In genomic region chr10:88095778-88096452, GRCh38 we compare ENCODE assay signal across 17 cellular contexts.
"Had no signal": no experiment of that assay in that cellular context is flagged by ENCODE, and none has a peak within 500 bp of the region (broad histone marks: within the 10 kb centered on the region; RNA-seq: fewer than 3 reads in every experiment).

No MANE protein-coding gene starts in this region.

- H3K27ac ChIP-seq: adrenal gland, parathyroid adenoma had no signal

- H3K27me3 ChIP-seq: adrenal gland, left lung had no signal

- H2AFZ ChIP-seq: parathyroid adenoma had no signal

- H3K4me1 ChIP-seq: adrenal gland, parathyroid adenoma had no signal

- H3K4me3 ChIP-seq: adrenal gland, left lung had no signal

- H3K9ac ChIP-seq: parathyroid adenoma had no signal

- H3K9me3 ChIP-seq: adrenal gland, left lung had no signal

- DNase-seq: activated B cell treated with CpG ODN at 0.5 μM for 24 hours; activated CD4-positive, alpha-beta memory T cell treated with anti-CD3 and anti-CD28 coated beads for 36 hours; activated CD4-positive, alpha-beta T cell treated with anti-CD3 and anti-CD28 coated beads for 4 hours; activated gamma-delta T cell treated with Interleukin-2 at 50 U/mL for 16 hours; activated T-cell treated with anti-CD3 and anti-CD28 coated beads for 4 hours; adrenal gland; cerebellar nuclear complex; effector memory CD4-positive, alpha-beta T cell; hippocampal formation; islet precursor cell; left lung; midbrain; stimulated activated CD4-positive, alpha-beta T cell treated with anti-CD3 and anti-CD28 coated beads, Interleukin-2, amount 100 ng/mL, for 24 hours; T-cell had no signal

- H3K36me3 ChIP-seq: adrenal gland, left lung had no signal

- ATAC-seq: activated naive CD4-positive, alpha-beta T cell treated with anti-CD3 and anti-CD28 coated beads, Interleukin-2, amount 50 U/mL, for 72 hours; SK-N-SH treated with all-trans-retinoic acid at 6 μM for 48 hours; T-cell had no signal

- H3K79me2 ChIP-seq: parathyroid adenoma had no signal
